Comparison of ENCODE assay signal across 2 cellular contexts in the genomic region with DNA sequence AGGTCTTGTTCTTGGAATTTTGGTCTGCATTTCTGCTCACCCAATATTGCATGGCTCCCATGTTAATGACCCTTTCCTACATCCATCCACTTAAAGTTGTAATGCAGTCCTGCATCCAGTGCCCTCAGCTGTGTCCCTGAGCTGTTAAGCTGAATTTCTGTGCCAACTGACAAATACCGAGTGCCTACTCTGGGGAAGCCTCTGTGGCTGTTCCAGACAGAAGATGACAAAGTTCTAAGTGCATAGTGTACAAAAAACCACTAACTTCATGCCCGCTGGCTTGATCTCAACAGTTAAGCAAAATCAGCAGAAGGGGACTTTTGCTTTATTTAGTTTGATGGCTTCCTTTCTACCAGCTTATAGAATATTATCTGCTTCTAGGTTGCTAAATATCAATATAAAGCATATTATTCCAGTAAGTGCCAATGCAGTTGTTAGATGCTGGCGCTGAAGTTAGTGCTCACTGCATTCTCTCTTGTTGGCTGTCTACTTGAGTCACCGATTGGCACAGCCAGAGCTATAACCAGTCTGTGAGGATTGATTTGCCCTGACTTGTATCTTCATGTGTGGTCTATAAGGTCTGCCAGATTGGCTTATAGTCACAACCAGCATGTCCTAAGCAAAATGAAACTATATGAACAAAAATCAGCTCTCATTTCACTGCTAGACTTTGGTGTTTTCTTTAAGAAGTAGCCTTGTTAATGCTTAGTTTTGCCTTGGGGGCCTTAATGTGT.
TF ChIP-seq lines count a peak whose summit lies in the region.

No MANE protein-coding gene starts in this region.

TF ChIP-seq in SK-N-SH treated with all-trans-retinoic acid at 6 μM for 48 hours, 23 proteins besides CTCF, POLR2A, EP300 and RAD21 (continued from another document):
- TF ChIP-seq ARNTL (CRISPR knock-in tag; IDR thresholded peaks at IDR 0.05; ENCODE audit: borderline replicate concordance, low read depth): no peak

TF ChIP-seq in SK-N-SH, 30 proteins besides CTCF, POLR2A, EP300 and RAD21 (continued from another document):
- TF ChIP-seq, protein P1, sequence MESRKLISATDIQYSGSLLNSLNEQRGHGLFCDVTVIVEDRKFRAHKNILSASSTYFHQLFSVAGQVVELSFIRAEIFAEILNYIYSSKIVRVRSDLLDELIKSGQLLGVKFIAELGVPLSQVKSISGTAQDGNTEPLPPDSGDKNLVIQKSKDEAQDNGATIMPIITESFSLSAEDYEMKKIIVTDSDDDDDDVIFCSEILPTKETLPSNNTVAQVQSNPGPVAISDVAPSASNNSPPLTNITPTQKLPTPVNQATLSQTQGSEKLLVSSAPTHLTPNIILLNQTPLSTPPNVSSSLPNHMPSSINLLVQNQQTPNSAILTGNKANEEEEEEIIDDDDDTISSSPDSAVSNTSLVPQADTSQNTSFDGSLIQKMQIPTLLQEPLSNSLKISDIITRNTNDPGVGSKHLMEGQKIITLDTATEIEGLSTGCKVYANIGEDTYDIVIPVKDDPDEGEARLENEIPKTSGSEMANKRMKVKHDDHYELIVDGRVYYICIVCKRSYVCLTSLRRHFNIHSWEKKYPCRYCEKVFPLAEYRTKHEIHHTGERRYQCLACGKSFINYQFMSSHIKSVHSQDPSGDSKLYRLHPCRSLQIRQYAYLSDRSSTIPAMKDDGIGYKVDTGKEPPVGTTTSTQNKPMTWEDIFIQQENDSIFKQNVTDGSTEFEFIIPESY (IDR thresholded peaks at IDR 0.05; ENCODE audit: borderline replicate concordance, low read depth): no peak
- no peak for TF ChIP-seq SMC3 (IDR thresholded peaks at IDR 0.05; ENCODE audit: low read depth, low read length)
- TF ChIP-seq, protein P2, sequence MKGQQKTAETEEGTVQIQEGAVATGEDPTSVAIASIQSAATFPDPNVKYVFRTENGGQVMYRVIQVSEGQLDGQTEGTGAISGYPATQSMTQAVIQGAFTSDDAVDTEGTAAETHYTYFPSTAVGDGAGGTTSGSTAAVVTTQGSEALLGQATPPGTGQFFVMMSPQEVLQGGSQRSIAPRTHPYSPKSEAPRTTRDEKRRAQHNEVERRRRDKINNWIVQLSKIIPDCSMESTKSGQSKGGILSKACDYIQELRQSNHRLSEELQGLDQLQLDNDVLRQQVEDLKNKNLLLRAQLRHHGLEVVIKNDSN (IDR thresholded peaks at IDR 0.05; ENCODE audit: borderline replicate concordance, low read depth): no peak
- no peak for TF ChIP-seq RXRA (IDR thresholded peaks at IDR 0.05; ENCODE audit: borderline replicate concordance, low read depth)
- TF ChIP-seq TCF12 (IDR thresholded peaks at IDR 0.05): no peak
- no peak for TF ChIP-seq REST (IDR thresholded peaks at IDR 0.05; ENCODE audit: low read depth, low read length)
- TF ChIP-seq SIN3A (IDR thresholded peaks at IDR 0.05; ENCODE audit: borderline replicate concordance, low read depth, low read length): no peak
TF ChIP-seq in SK-N-SH: peak in this region for 0.
